In the genomic region with DNA sequence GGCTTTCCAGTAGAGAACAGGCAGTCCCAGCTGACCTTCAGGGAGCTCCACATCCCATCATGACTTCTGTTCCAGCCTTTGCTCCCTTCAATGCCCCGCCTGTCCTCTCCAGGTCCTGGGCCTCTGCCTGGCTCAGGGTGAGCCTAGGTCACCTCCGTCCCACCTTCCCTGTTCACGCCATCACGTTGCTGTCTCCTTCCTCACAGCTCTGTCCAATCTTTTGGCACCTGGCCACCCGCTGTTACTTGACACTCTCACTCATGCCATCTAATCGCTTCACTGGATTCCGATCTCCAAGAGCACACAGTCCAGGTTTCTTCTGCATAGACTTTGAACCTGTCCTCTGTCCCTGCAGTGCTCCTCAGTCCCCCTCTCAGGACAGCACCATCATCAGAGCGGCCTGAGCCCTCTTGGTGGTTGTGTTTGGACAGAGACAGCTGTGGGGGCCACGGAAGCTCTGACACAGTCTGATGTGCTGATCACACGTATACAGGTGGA, we compare ENCODE assay signal across 20 cellular contexts. TPM values are rescaled to one million over a fixed set of nuclear protein-coding genes. Genes with fewer than 3 reads are reported as not detected.
DNase-seq lines count a peak whose midpoint lies in the region; ATAC-seq and TF ChIP-seq lines count a peak whose summit lies in the region.
"Had no signal": no experiment of that assay in that cellular context is flagged by ENCODE, and none has a peak within 500 bp of the region (broad histone marks: within the 10 kb centered on the region; RNA-seq: fewer than 3 reads in every experiment).

No MANE protein-coding gene starts in this region.

- peaks cover 6% of the 10 kb centered on the region for H3K4me1 Mint-ChIP-seq in central memory CD8-positive, alpha-beta T cell
- no peaks in the 10 kb centered on the region for H3K4me1 Mint-ChIP-seq in activated naive CD8-positive, alpha-beta T cell treated with anti-CD3 and anti-CD28 coated beads, Interleukin-2, amount 50 U/mL, for 24 hours
- H3K4me1 Mint-ChIP-seq: CD14-positive monocyte had no signal

- peaks cover 6% of the 10 kb centered on the region for H3K36me3 Mint-ChIP-seq in central memory CD8-positive, alpha-beta T cell (ENCODE audit: insufficient read depth)
- peaks cover 8% of the 10 kb centered on the region for H3K36me3 Mint-ChIP-seq in activated naive CD8-positive, alpha-beta T cell treated with anti-CD3 and anti-CD28 coated beads, Interleukin-2, amount 50 U/mL, for 24 hours (ENCODE audit: low read depth)

- H3K9me3 Mint-ChIP-seq in central memory CD8-positive, alpha-beta T cell = no peaks in the 10 kb centered on the region
- no peaks in the 10 kb centered on the region for H3K9me3 Mint-ChIP-seq in activated naive CD8-positive, alpha-beta T cell treated with anti-CD3 and anti-CD28 coated beads, Interleukin-2, amount 50 U/mL, for 24 hours
- H3K9me3 Mint-ChIP-seq: immature natural killer cell; T-helper 1 cell treated with Interleukin-12 subunit alpha and Interleukin-12 subunit beta and Interleukin-4 antibody, amounts not matched to agents 30 μg/mL and 1 μg/mL, for 36 hours had no signal

- intact Hi-C loops in Right ventricle myocardium superior (cut with DNase I) = no loop called here
- intact Hi-C loops in cardiac septum (cut with DNase I) = no loop called here
- intact Hi-C loops in mucosa of descending colon (cut with DNase I, micrococcal nuclease) = no loop called here

- H3K36me3 ChIP-seq in mucosa of descending colon (ENCODE audit: low read depth) = no peaks in the 10 kb centered on the region

- H3K27ac Mint-ChIP-seq in central memory CD8-positive, alpha-beta T cell (ENCODE audit: low read depth) = peak overlapping the region; percentile 7
- no peak overlapping the region for H3K27ac Mint-ChIP-seq in activated naive CD8-positive, alpha-beta T cell treated with anti-CD3 and anti-CD28 coated beads, Interleukin-2, amount 50 U/mL, for 24 hours
- H3K27ac Mint-ChIP-seq: CD14-positive monocyte; immature natural killer cell; T-helper 1 cell treated with Interleukin-12 subunit alpha and Interleukin-12 subunit beta and Interleukin-4 antibody, amounts not matched to agents 30 μg/mL and 1 μg/mL, for 36 hours had no signal

- H3K4me1 ChIP-seq in mucosa of descending colon (ENCODE audit: low read depth) = peaks cover 15% of the 10 kb centered on the region

- no peak overlapping the region for H3K4me3 Mint-ChIP-seq in central memory CD8-positive, alpha-beta T cell
- H3K4me3 Mint-ChIP-seq in activated naive CD8-positive, alpha-beta T cell treated with anti-CD3 and anti-CD28 coated beads, Interleukin-2, amount 50 U/mL, for 24 hours = no peak overlapping the region
- H3K4me3 Mint-ChIP-seq: CD14-positive monocyte; T-helper 1 cell treated with Interleukin-12 subunit alpha and Interleukin-12 subunit beta and Interleukin-4 antibody, amounts not matched to agents 30 μg/mL and 1 μg/mL, for 36 hours had no signal

- peak; percentile 82 for ATAC-seq in Right ventricle myocardium superior (ENCODE audit: poor library complexity)
- ATAC-seq in central memory CD8-positive, alpha-beta T cell (replicated peaks; ENCODE audit: extremely low read depth, poor library complexity, severe bottlenecking) = no peak
- peak; percentile 60 for ATAC-seq in mucosa of descending colon
- no peak for ATAC-seq in activated naive CD8-positive, alpha-beta T cell treated with anti-CD3 and anti-CD28 coated beads, Interleukin-2, amount 50 U/mL, for 24 hours

- TF ChIP-seq CTCF in mucosa of descending colon (IDR thresholded peaks at IDR 0.05) = no peak

- DNase-seq in Right ventricle myocardium superior (peak; percentile 58), cardiac septum (ENCODE audit: low spot score) (no peak), mucosa of descending colon (peak; percentile 70 to 74 (median 71)), NCI-H2196 (lab: John Stamatoyannopoulos, UW; ENCODE audit: unreplicated experiment) (no peak)
- no peak for DNase-seq in central memory CD8-positive, alpha-beta T cell (ENCODE audit: low spot score in 2 of 2)
- DNase-seq in activated effector memory CD4-positive, alpha-beta T cell treated with Interleukin-2 at 50 U/mL for 16 hours = no peak
- no peak for DNase-seq in activated naive CD8-positive, alpha-beta T cell treated with anti-CD3 and anti-CD28 coated beads, Interleukin-2, amount 50 U/mL, for 24 hours
- no peak for DNase-seq in activated CD4-positive, CD25-positive, alpha-beta regulatory T cell treated with anti-CD3 and anti-CD28 coated beads, Interleukin-2, amount 50 U/mL, for 72 hours
- DNase-seq: activated CD4-positive, alpha-beta T cell treated with anti-CD3 and anti-CD28 coated beads, Interleukin-2, amount 50 U/mL, for 1 hour; DMS153; GF-D8; immature natural killer cell; NCI-H2081; NCI-H526 treated with DMSO at 0.1 percent for 48 hours; OCI-M1; SIG-M5; sigmoid colon had no signal

- H3K4me3 ChIP-seq in mucosa of descending colon = no peak overlapping the region
- H3K4me3 ChIP-seq: lung, sigmoid colon had no signal

- H3K27me3 Mint-ChIP-seq in central memory CD8-positive, alpha-beta T cell = no peaks in the 10 kb centered on the region
- H3K27me3 Mint-ChIP-seq in activated naive CD8-positive, alpha-beta T cell treated with anti-CD3 and anti-CD28 coated beads, Interleukin-2, amount 50 U/mL, for 24 hours = no peaks in the 10 kb centered on the region

- H3K9me3 ChIP-seq in mucosa of descending colon = no peaks in the 10 kb centered on the region
- H3K9me3 ChIP-seq: sigmoid colon had no signal

RNA-seq across cellular contexts. Expression of a gene that starts 34.8 kb away (rescaled TPM):
- total RNA-seq in Right ventricle myocardium superior = 8.4 TPM
- total RNA-seq in cardiac septum = 20.1 TPM
- 10 to 100 TPM in 1 of 3 donors, 1 to 10 TPM in 2; 4.2 to 12.2 (median 9.8) TPM for total RNA-seq in mucosa of descending colon

Comparison
In these comparisons a context has a peak if more than half of its experiments do, and no peak if none do; other contexts are left out.
1. DNase-seq: peak in Right ventricle myocardium superior (single experiment) and mucosa of descending colon (3 of 3); none in cardiac septum (single experiment), central memory CD8-positive, alpha-beta T cell (0 of 2), NCI-H2196 (single experiment), activated effector memory CD4-positive, alpha-beta T cell treated with Interleukin-2 at 50 U/mL for 16 hours (single experiment), activated naive CD8-positive, alpha-beta T cell treated with anti-CD3 and anti-CD28 coated beads, Interleukin-2, amount 50 U/mL, for 24 hours (single experiment) and activated CD4-positive, CD25-positive, alpha-beta regulatory T cell treated with anti-CD3 and anti-CD28 coated beads, Interleukin-2, amount 50 U/mL, for 72 hours (single experiment).
2. ATAC-seq: peak in Right ventricle myocardium superior (single experiment) and mucosa of descending colon (single experiment); none in central memory CD8-positive, alpha-beta T cell (single experiment) and activated naive CD8-positive, alpha-beta T cell treated with anti-CD3 and anti-CD28 coated beads, Interleukin-2, amount 50 U/mL, for 24 hours (single experiment).